In the genomic region with DNA sequence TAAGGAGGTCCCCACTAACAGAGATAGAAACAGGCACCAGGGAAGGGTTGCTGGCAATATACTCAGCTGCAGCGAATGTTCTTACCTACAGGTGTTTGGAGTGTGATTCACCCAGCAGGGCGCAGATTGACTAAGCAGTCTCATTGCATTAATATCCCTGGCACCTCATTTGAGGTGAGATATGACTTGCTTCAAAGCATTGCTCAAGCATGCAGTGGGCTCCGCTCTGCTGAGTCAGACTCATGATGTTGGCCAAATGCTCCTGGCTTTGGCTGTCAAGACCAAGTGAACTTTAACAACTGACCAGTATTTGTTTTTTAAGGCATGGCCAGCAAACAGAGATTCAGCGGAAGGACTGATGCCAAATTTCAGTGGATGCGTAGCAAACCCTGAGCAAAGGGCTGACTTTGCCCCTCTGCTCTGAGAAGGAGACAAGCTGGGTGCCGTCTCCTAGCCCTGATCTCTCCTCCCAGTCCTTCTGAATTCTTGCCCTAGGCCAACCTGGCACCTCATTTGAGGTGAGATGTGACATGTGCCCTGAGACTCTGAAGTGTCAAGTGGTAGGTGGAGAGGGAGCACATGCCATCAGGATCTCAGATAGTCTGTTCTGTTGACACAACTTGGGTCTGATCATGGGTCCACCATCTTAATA, we compare ENCODE assay signal across 11 cellular contexts.
DNase-seq lines count a peak whose midpoint lies in the region; ATAC-seq and TF ChIP-seq lines count a peak whose summit lies in the region.
"Had no signal": no experiment of that assay in that cellular context is flagged by ENCODE, and none has a peak within 500 bp of the region (broad histone marks: within the 10 kb centered on the region; RNA-seq: fewer than 3 reads in every experiment).

No MANE protein-coding gene starts in this region.

- in situ Hi-C loops in Caki2 (cut with HindIII; ENCODE audit: low pct_unique_long_range_greater_than_20kb, low sequenced_read_pairs): no loop called here

- H3K27me3 ChIP-seq in PC-3 (ENCODE audit: low read length) (no peaks in the 10 kb centered on the region), right cardiac atrium (ENCODE audit: control insufficient read depth, insufficient read depth) (no peaks in the 10 kb centered on the region)

- H3F3A ChIP-seq in PC-3 (ENCODE audit: low read length, unreplicated experiment): no peaks in the 10 kb centered on the region

- H4K20me1 ChIP-seq in PC-3 (ENCODE audit: low read length): no peaks in the 10 kb centered on the region

- H3K4me1 ChIP-seq in PC-3 (ENCODE audit: insufficient read depth, low read length) (peaks cover 25% of the 10 kb centered on the region), right cardiac atrium (ENCODE audit: control insufficient read depth, insufficient read depth, low read length) (no peaks in the 10 kb centered on the region)
- H3K4me1 ChIP-seq: spleen had no signal

- TF ChIP-seq CTCF in PC-3 (conservative IDR thresholded peaks at IDR 0.05; ENCODE audit: low read depth, low read length) (no peak), fibroblast of mammary gland (conservative IDR thresholded peaks at IDR 0.05; ENCODE audit: control insufficient read depth, insufficient read depth, low read depth, low read length) (no peak)

- peak overlapping the region; percentile 63 for H3K4me2 ChIP-seq in PC-3 (ENCODE audit: low read length)

- H3K9ac ChIP-seq in PC-3 (ENCODE audit: low read length): peak overlapping the region; percentile 36; the same call in 1 of the 2 replicates

- H3K79me2 ChIP-seq in PC-3 (ENCODE audit: low read length): no peaks in the 10 kb centered on the region

- H2AFZ ChIP-seq in PC-3 (ENCODE audit: low read length): 0 out of 2 replicates have a peak overlapping the region, but pooled peaks have one; percentile 8

- BruUV-seq in PC-3 (replicated peaks; lab: Mats Ljungman, UMichigan): no TSS peak

- H3K4me3 ChIP-seq in PC-3 (ENCODE audit: low read length) (peak overlapping the region; percentile 9; the same call in 1 of the 2 replicates), fibroblast of mammary gland (ENCODE audit: control insufficient read depth, low read depth, low read length) (no peak overlapping the region), right cardiac atrium (ENCODE audit: low read length) (no peak overlapping the region)
- H3K4me3 ChIP-seq: spleen had no signal

- 81% methylated on average over 6 of the region's 6 CpGs for WGBS in right cardiac atrium

- no peaks in the 10 kb centered on the region for H3K36me3 ChIP-seq in PC-3 (ENCODE audit: low read depth, low read length)
- H3K36me3 ChIP-seq: spleen had no signal

- CTCF ChIA-PET in PC-3 (lab: Charles Lee): no interaction called here

- H3K9me3 ChIP-seq in PC-3 (ENCODE audit: low read length) (no peaks in the 10 kb centered on the region), right cardiac atrium (ENCODE audit: control insufficient read depth, low read length) (no peaks in the 10 kb centered on the region)

- ATAC-seq in GM18868 (IDR thresholded peaks at IDR 0.05; ENCODE audit: unreplicated experiment): peak; percentile 94
- peak; percentile 98 for ATAC-seq in PC-3
- no peak for ATAC-seq in GM19023 (IDR thresholded peaks at IDR 0.05; ENCODE audit: unreplicated experiment)
- no peak for ATAC-seq in right cardiac atrium

- intact Hi-C loops in PC-3 (cut with micrococcal nuclease): loop anchor here (1.0 to 2.0 kb wide), 2 partner anchors 21 to 31 kb away; no protein-coding TSS in a partner anchor
- intact Hi-C loops in right cardiac atrium (cut with DNase I): no loop called here

- DNase-seq in Caki2 (ENCODE audit: low read depth) (peak; percentile 54), PC-3 (peak; percentile 99), fibroblast of mammary gland (ENCODE audit: low read depth) (peak; percentile 10), DMS79 (lab: John Stamatoyannopoulos, UW) (no peak), NCI-H1048 (lab: John Stamatoyannopoulos, UW) (no peak), right cardiac atrium (no peak)
- DNase-seq: activated effector memory CD4-positive, alpha-beta T cell treated with anti-CD3 and anti-CD28 coated beads, Interleukin-2, amount 50 U/mL, for 16 hours; NCI-H82; spleen had no signal

- H3K9me2 ChIP-seq in PC-3 (replicated peaks; ENCODE audit: low read length): no peaks in the 10 kb centered on the region

- peak overlapping the region; percentile 79 for H3K27ac ChIP-seq in PC-3 (ENCODE audit: low read length)
- no peak overlapping the region for H3K27ac ChIP-seq in right cardiac atrium (ENCODE audit: low read length)
- H3K27ac ChIP-seq: spleen had no signal

- POLR2A ChIA-PET in PC-3 (lab: Charles Lee; ENCODE audit: unreplicated experiment): no interaction called here

Comparison
In these comparisons a context has a peak if more than half of its experiments do, and no peak if none do; other contexts are left out.
1. DNase-seq: peak in Caki2 (single experiment), PC-3 (single experiment) and fibroblast of mammary gland (single experiment); none in DMS79 (single experiment), NCI-H1048 (single experiment) and right cardiac atrium (0 of 3).
2. ATAC-seq: peak in GM18868 (single experiment) and PC-3 (single experiment); none in GM19023 (single experiment) and right cardiac atrium (0 of 2).